1 cellular context compared by ENCODE assay signal in the genomic region with DNA sequence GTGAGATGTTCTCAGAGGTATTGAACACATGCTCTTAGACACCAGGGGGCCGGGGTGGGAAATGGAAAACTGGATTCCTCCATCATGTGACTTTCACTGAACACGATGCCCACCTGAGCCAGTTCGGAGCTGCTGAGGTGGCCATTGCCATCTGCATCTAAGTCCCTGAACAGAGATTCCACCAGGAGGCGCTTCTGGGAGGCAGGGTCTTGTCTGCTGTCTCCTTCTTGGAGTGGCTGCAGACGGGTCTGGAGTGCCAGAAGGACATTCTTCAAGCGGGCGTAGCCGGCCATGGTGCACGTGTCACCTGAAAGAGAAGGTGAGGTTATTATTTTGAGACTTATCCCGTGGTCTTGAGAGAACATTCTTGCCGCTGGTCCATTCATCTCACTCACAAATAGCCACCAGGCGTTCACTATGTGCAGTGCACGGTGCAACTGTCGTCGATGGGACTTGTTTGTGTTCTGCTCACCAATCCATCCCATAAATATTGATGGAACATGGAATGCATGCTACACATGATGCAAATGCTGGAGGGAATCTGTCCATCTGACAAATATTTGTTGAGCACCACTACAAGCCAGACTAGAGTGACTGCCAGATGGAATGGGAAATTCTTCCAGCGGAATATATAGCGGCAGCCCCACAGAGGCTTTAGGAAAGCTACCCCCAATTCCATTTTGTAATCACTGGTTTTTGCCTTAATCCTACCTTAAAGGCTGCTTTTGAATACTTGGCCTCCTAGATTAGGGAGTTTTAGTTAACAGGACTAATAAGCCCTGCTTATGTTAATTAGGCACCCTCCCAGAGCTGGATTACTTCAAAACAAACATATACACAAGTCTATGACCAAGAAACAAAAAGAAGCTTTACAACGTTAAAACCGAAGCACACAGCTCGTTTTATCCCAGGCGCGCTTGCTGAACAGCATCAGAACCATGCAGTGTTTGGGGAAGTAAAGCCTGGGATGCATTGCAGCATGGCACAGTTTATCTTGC.
TF ChIP-seq lines count a peak whose summit lies in the region.

No MANE protein-coding gene starts in this region.

TF ChIP-seq in HCT116, 20 proteins besides CTCF, POLR2A, EP300 and RAD21 (continued from another document):
- TF ChIP-seq, protein P1, sequence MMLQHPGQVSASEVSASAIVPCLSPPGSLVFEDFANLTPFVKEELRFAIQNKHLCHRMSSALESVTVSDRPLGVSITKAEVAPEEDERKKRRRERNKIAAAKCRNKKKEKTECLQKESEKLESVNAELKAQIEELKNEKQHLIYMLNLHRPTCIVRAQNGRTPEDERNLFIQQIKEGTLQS (IDR thresholded peaks at IDR 0.05), result no peak
- no peak for TF ChIP-seq CEBPB (IDR thresholded peaks at IDR 0.05; ENCODE audit: low read depth)
- no peak for TF ChIP-seq REST (IDR thresholded peaks at IDR 0.05; ENCODE audit: low read depth)
- no peak for TF ChIP-seq SP1 (IDR thresholded peaks at IDR 0.05; ENCODE audit: low read depth)
- TF ChIP-seq ZFX (IDR thresholded peaks at IDR 0.05), result no peak
- no peak for TF ChIP-seq SRF (IDR thresholded peaks at IDR 0.05; ENCODE audit: low read depth)
- no peak for TF ChIP-seq EZH2phosphoT487 (IDR thresholded peaks at IDR 0.05; ENCODE audit: borderline replicate concordance)
- TF ChIP-seq ZNF274 (IDR thresholded peaks at IDR 0.05; ENCODE audit: low read depth, low read length), result no peak
